10 cellular contexts compared by ENCODE assay signal in genomic region chr19:47644743-47645499, GRCh38. TPM values are rescaled to one million over a fixed set of nuclear protein-coding genes. Genes with fewer than 3 reads are reported as not detected.
DNase-seq lines count a peak whose midpoint lies in the region; ATAC-seq and TF ChIP-seq lines count a peak whose summit lies in the region.
"Had no signal": no experiment of that assay in that cellular context is flagged by ENCODE, and none has a peak within 500 bp of the region (broad histone marks: within the 10 kb centered on the region; RNA-seq: fewer than 3 reads in every experiment).

No MANE protein-coding gene starts in this region.

- no peak overlapping the region for H3K4me3 ChIP-seq in Caco-2 (ENCODE audit: low read depth, low read length)
- H3K4me3 ChIP-seq in mammary epithelial cell (replicated peaks in 1 of 3; ENCODE audit: insufficient read depth in 1 of 3, low read depth in 2 of 3, low read length in 3 of 3) = no peak overlapping the region
- H3K4me3 ChIP-seq: SJCRH30 had no signal

- H3K36me3 Mint-ChIP-seq in Caco-2 (ENCODE audit: insufficient read depth, unreplicated experiment) (peaks cover 71% of the 10 kb centered on the region), nephron (ENCODE audit: low read depth) (peaks cover 58% of the 10 kb centered on the region)
- peaks cover 19% of the 10 kb centered on the region for H3K36me3 Mint-ChIP-seq in activated naive CD8-positive, alpha-beta T cell treated with anti-CD3 and anti-CD28 coated beads, Interleukin-2, amount 50 U/mL, for 24 hours (ENCODE audit: low read depth)

- H3K4me2 ChIP-seq in mammary epithelial cell (ENCODE audit: insufficient read depth, low read depth, low read length) = peak overlapping the region; percentile 60

- H3K4me1 ChIP-seq in Caco-2 (peaks cover 57% of the 10 kb centered on the region), mammary epithelial cell (ENCODE audit: insufficient read depth, low read length) (peaks cover 24% of the 10 kb centered on the region)
- H3K4me1 ChIP-seq: SJCRH30 had no signal

- dilution Hi-C loops in mammary epithelial cell (cut with HindIII; ENCODE audit: low sequenced_read_pairs) = no loop called here

- CTCF ChIA-PET in Caco-2 (lab: Charles Lee) (no interaction called here), mammary epithelial cell (lab: Charles Lee; ENCODE audit: low non-redundant PET) (no interaction called here)

- BruUV-seq in Caco-2 (replicated peaks; lab: Mats Ljungman, UMichigan) (no TSS peak), mammary epithelial cell (replicated peaks; lab: Mats Ljungman, UMichigan) (no TSS peak)

- POLR2A ChIA-PET in Caco-2 (lab: Charles Lee) = interaction anchor here (1.0 to 1.1 kb wide), 2 partner anchors 21 to 22 kb away, joined by 6 to 13 read pairs; no protein-coding TSS in a partner anchor

- peak overlapping the region; percentile 22 for H3K9ac ChIP-seq in mammary epithelial cell (ENCODE audit: insufficient read depth, low read length)

- intact Hi-C loops in Caco-2 (cut with micrococcal nuclease; ENCODE audit: unreplicated experiment) (loop anchor here (5.0 kb wide), 1 partner anchor 52 kb away; no protein-coding TSS in a partner anchor), mammary epithelial cell (cut with micrococcal nuclease) (no loop called here)

- H3K27me3 ChIP-seq in Caco-2 (replicated peaks; ENCODE audit: control insufficient read depth, insufficient read depth, low read length) (no peaks in the 10 kb centered on the region), mammary epithelial cell (ENCODE audit: insufficient read depth, low read length) (no peaks in the 10 kb centered on the region)
- H3K27me3 ChIP-seq: SJCRH30 had no signal

- ATAC-seq in HG03045 (IDR thresholded peaks at IDR 0.05; ENCODE audit: unreplicated experiment) (no peak), GM18907 (IDR thresholded peaks at IDR 0.05; ENCODE audit: unreplicated experiment) (no peak), HG03159 (IDR thresholded peaks at IDR 0.05; ENCODE audit: unreplicated experiment) (no peak)
- ATAC-seq in activated naive CD8-positive, alpha-beta T cell treated with anti-CD3 and anti-CD28 coated beads, Interleukin-2, amount 50 U/mL, for 24 hours = no peak

- no peaks in the 10 kb centered on the region for H3K9me3 Mint-ChIP-seq in Caco-2 (ENCODE audit: unreplicated experiment)
- H3K9me3 Mint-ChIP-seq in nephron = peaks cover 6% of the 10 kb centered on the region
- no peaks in the 10 kb centered on the region for H3K9me3 Mint-ChIP-seq in activated naive CD8-positive, alpha-beta T cell treated with anti-CD3 and anti-CD28 coated beads, Interleukin-2, amount 50 U/mL, for 24 hours

- H3K4me3 Mint-ChIP-seq in Caco-2 (ENCODE audit: unreplicated experiment) (peak overlapping the region; percentile 41), nephron (no peak overlapping the region)
- H3K4me3 Mint-ChIP-seq in activated naive CD8-positive, alpha-beta T cell treated with anti-CD3 and anti-CD28 coated beads, Interleukin-2, amount 50 U/mL, for 24 hours = no peak overlapping the region
- H3K4me3 Mint-ChIP-seq: activated CD4-positive, alpha-beta T cell treated with anti-CD3 and anti-CD28 coated beads, Interleukin-2, amount 10 ng/mL, durations not matched to agents 7 days and 5 days had no signal

- no peak overlapping the region for H3K27ac ChIP-seq in mammary epithelial cell (ENCODE audit: insufficient read depth, low read depth, low read length)
- H3K27ac ChIP-seq: SJCRH30 had no signal

- H3K4me1 Mint-ChIP-seq in Caco-2 (ENCODE audit: low read depth, unreplicated experiment) = peaks cover 39% of the 10 kb centered on the region
- H3K4me1 Mint-ChIP-seq in nephron = peaks cover 11% of the 10 kb centered on the region
- H3K4me1 Mint-ChIP-seq in activated naive CD8-positive, alpha-beta T cell treated with anti-CD3 and anti-CD28 coated beads, Interleukin-2, amount 50 U/mL, for 24 hours = peaks cover 18% of the 10 kb centered on the region

- H3K36me3 ChIP-seq in Caco-2 (ENCODE audit: control insufficient read depth, insufficient read depth, low read length) (no peaks in the 10 kb centered on the region; the same call in 1 of the 2 replicates), mammary epithelial cell (ENCODE audit: insufficient read depth, low read length) (peaks cover 3% of the 10 kb centered on the region)

- H3K27me3 Mint-ChIP-seq in Caco-2 (ENCODE audit: insufficient read depth, unreplicated experiment) (no peaks in the 10 kb centered on the region), nephron (ENCODE audit: low read depth) (peaks cover 3% of the 10 kb centered on the region)
- H3K27me3 Mint-ChIP-seq in activated naive CD8-positive, alpha-beta T cell treated with anti-CD3 and anti-CD28 coated beads, Interleukin-2, amount 50 U/mL, for 24 hours = no peaks in the 10 kb centered on the region
- H3K27me3 Mint-ChIP-seq: activated CD4-positive, alpha-beta T cell treated with anti-CD3 and anti-CD28 coated beads, Interleukin-2, amount 10 ng/mL, durations not matched to agents 7 days and 5 days had no signal

- TF ChIP-seq CTCF in Caco-2 (IDR thresholded peaks at IDR 0.05; ENCODE audit: insufficient read depth in 1 of 2, low read depth in 1 of 2, low read length in 1 of 2, severe bottlenecking in 1 of 2, unreplicated experiment in 1 of 2) (no peak), mammary epithelial cell (conservative IDR thresholded peaks at IDR 0.05 in 1 of 2, IDR thresholded peaks at IDR 0.05 in 1 of 2; ENCODE audit: extremely low read depth in 1 of 2, insufficient read depth in 1 of 2, low read depth in 1 of 2, low read length in 2 of 2) (no peak), nephron (IDR thresholded peaks at IDR 0.05; ENCODE audit: unreplicated experiment in 3 of 3) (no peak)

- in situ Hi-C loops in mammary epithelial cell (cut with MboI; ENCODE audit: low sequenced_read_pairs in 2 of 2) = no loop called here

- H3K79me2 ChIP-seq in mammary epithelial cell (ENCODE audit: insufficient read depth, low read length) = peaks cover 67% of the 10 kb centered on the region

- H3K27ac Mint-ChIP-seq in Caco-2 (ENCODE audit: unreplicated experiment) (peak overlapping the region; percentile 99), nephron (peak overlapping the region; percentile 41 to 85 (median 78))
- H3K27ac Mint-ChIP-seq in activated naive CD8-positive, alpha-beta T cell treated with anti-CD3 and anti-CD28 coated beads, Interleukin-2, amount 50 U/mL, for 24 hours = no peak overlapping the region
- H3K27ac Mint-ChIP-seq: activated CD4-positive, alpha-beta T cell treated with anti-CD3 and anti-CD28 coated beads, Interleukin-2, amount 10 ng/mL, durations not matched to agents 7 days and 5 days had no signal

- H3K9me3 ChIP-seq in Caco-2 (peaks cover 20% of the 10 kb centered on the region), mammary epithelial cell (replicated peaks; ENCODE audit: insufficient read depth, low read length) (no peaks in the 10 kb centered on the region)

- WGBS in mammary epithelial cell (ENCODE audit: low coverage, missing lambda C conversion rate) = 31% methylated on average over 19 of the region's 19 CpGs

- H2AFZ ChIP-seq in mammary epithelial cell (ENCODE audit: low read depth, low read length) = peak overlapping the region; percentile 24

- no peaks in the 10 kb centered on the region for H4K20me1 ChIP-seq in mammary epithelial cell (ENCODE audit: insufficient read depth, low read length)

- DNase-seq in Caco-2 = no peak
- peak; percentile 57 for DNase-seq in NCI-H1105 treated with DMSO at 0.1 percent for 48 hours (lab: John Stamatoyannopoulos, UW)
- no peak for DNase-seq in mammary epithelial cell
- DNase-seq in activated naive CD8-positive, alpha-beta T cell treated with anti-CD3 and anti-CD28 coated beads, Interleukin-2, amount 50 U/mL, for 24 hours = no peak
- DNase-seq: activated CD4-positive, alpha-beta T cell treated with anti-CD3 and anti-CD28 coated beads, Interleukin-2, amount 10 ng/mL, durations not matched to agents 7 days and 5 days; SJCRH30 had no signal

RNA-seq across cellular contexts. Expression of gene BICRA, which starts 36.0 kb away (rescaled TPM):
- total RNA-seq in Caco-2 (2022) (34.3 and 38.8 TPM in 2 replicates), mammary epithelial cell (10 to 100 TPM; 10.2 to 11.7 TPM)
- 0.63 TPM for polyA plus RNA-seq in mammary epithelial cell
- polyA minus RNA-seq in mammary epithelial cell = 13.6 TPM
